27 cellular contexts compared by ENCODE assay signal in genomic region chr20:53843645-53844044, GRCh38.
DNase-seq lines count a peak whose midpoint lies in the region; ATAC-seq and TF ChIP-seq lines count a peak whose summit lies in the region.
"Had no signal": no experiment of that assay in that cellular context is flagged by ENCODE, and none has a peak within 500 bp of the region (broad histone marks: within the 10 kb centered on the region; RNA-seq: fewer than 3 reads in every experiment).

No MANE protein-coding gene starts in this region.

- no peaks in the 10 kb centered on the region for H3K27me3 Mint-ChIP-seq in activated naive CD4-positive, alpha-beta T cell treated with anti-CD3 and anti-CD28 coated beads, Interleukin-2, amount 10 ng/mL, durations not matched to agents 7 days and 5 days
- H3K27me3 Mint-ChIP-seq in activated B cell treated with CpG ODN at 0.5 μM for 24 hours (no peaks in the 10 kb centered on the region), immature natural killer cell (ENCODE audit: low read depth in 3 of 3) (peaks cover 4 to 17% (median 10%) of the 10 kb centered on the region in 3 donors)
- H3K27me3 Mint-ChIP-seq: activated CD4-positive, alpha-beta memory T cell treated with anti-CD3 and anti-CD28 coated beads for 36 hours had no signal

- intact Hi-C loops in activated B cell treated with CpG ODN at 0.5 μM for 24 hours (cut with micrococcal nuclease): no loop called here
- intact Hi-C loops in head of caudate nucleus (cut with DNase I): no loop called here

- peaks cover 2% of the 10 kb centered on the region for H3K9me3 Mint-ChIP-seq in activated naive CD4-positive, alpha-beta T cell treated with anti-CD3 and anti-CD28 coated beads, Interleukin-2, amount 10 ng/mL, durations not matched to agents 7 days and 5 days
- peaks cover 0 to 3% of the 10 kb centered on the region in 2 donors for H3K9me3 Mint-ChIP-seq in activated naive CD4-positive, alpha-beta T cell treated with anti-CD3 and anti-CD28 coated beads, Interleukin-2, amount 50 U/mL, for 72 hours
- H3K9me3 Mint-ChIP-seq in activated B cell treated with CpG ODN at 0.5 μM for 24 hours (no peaks in the 10 kb centered on the region), immature natural killer cell (peaks cover 0 to 2% (median 0%) of the 10 kb centered on the region in 6 donors)
- H3K9me3 Mint-ChIP-seq: activated CD4-positive, alpha-beta memory T cell treated with anti-CD3 and anti-CD28 coated beads for 36 hours; neural progenitor cell had no signal

- H3K4me3 Mint-ChIP-seq in activated naive CD4-positive, alpha-beta T cell treated with anti-CD3 and anti-CD28 coated beads, Interleukin-2, amount 10 ng/mL, durations not matched to agents 7 days and 5 days: no peak overlapping the region
- no peak overlapping the region for H3K4me3 Mint-ChIP-seq in activated B cell treated with CpG ODN at 0.5 μM for 24 hours
- H3K4me3 Mint-ChIP-seq in immature natural killer cell: peak overlapping the region in 1 of 5 donors; percentile 37
- H3K4me3 Mint-ChIP-seq: activated CD4-positive, alpha-beta memory T cell treated with anti-CD3 and anti-CD28 coated beads for 36 hours; neural progenitor cell had no signal

- H3K36me3 Mint-ChIP-seq in activated naive CD4-positive, alpha-beta T cell treated with anti-CD3 and anti-CD28 coated beads, Interleukin-2, amount 10 ng/mL, durations not matched to agents 7 days and 5 days: peaks cover 11% of the 10 kb centered on the region
- peaks cover 0 to 11% of the 10 kb centered on the region in 2 donors for H3K36me3 Mint-ChIP-seq in activated naive CD4-positive, alpha-beta T cell treated with anti-CD3 and anti-CD28 coated beads, Interleukin-2, amount 50 U/mL, for 72 hours
- H3K36me3 Mint-ChIP-seq in activated B cell treated with CpG ODN at 0.5 μM for 24 hours (ENCODE audit: low read depth) (no peaks in the 10 kb centered on the region), immature natural killer cell (no peaks in the 10 kb centered on the region)
- H3K36me3 Mint-ChIP-seq: activated CD4-positive, alpha-beta memory T cell treated with anti-CD3 and anti-CD28 coated beads for 36 hours; neural progenitor cell had no signal

- no peak for TF ChIP-seq CTCF in activated B cell treated with CpG ODN at 0.5 μM for 24 hours (IDR thresholded peaks at IDR 0.05)

- DNase-seq in activated naive CD4-positive, alpha-beta T cell treated with anti-CD3 and anti-CD28 coated beads, Interleukin-2, amount 10 ng/mL, durations not matched to agents 7 days and 5 days: no peak
- no peak for DNase-seq in activated naive CD4-positive, alpha-beta T cell treated with anti-CD3 and anti-CD28 coated beads, Interleukin-2, amount 50 U/mL, for 72 hours (ENCODE audit: low spot score in 2 of 2)
- DNase-seq in activated B cell treated with CpG ODN at 0.5 μM for 24 hours: no peak
- no peak for DNase-seq in immature natural killer cell
- DNase-seq in NCI-H526 (lab: John Stamatoyannopoulos, UW): no peak
- DNase-seq in COLO668 (lab: John Stamatoyannopoulos, UW; ENCODE audit: unreplicated experiment): no peak
- DNase-seq in head of caudate nucleus: no peak
- DNase-seq: activated CD4-positive, alpha-beta memory T cell treated with anti-CD3 and anti-CD28 coated beads for 36 hours; activated effector memory CD4-positive, alpha-beta T cell treated with Interleukin-2 at 50 U/mL for 16 hours; BE2C; cortex of kidney; effector memory CD4-positive, alpha-beta T cell; GDM1; hypothalamus; Kasumi-1; left cardiac atrium; NCI-H1417; NCI-H2081 treated with DMSO at 0.1 percent for 48 hours; NCI-H226; NCI-H69; retina; RPMI8226; SJCRH30; stimulated activated naive CD8-positive, alpha-beta T cell treated with anti-CD3 and anti-CD28 coated beads, Interleukin-15, Interleukin-2, amounts not matched to agents 100 U/mL and 50 U/mL, for 24 hours had no signal

- H3K4me1 Mint-ChIP-seq in activated naive CD4-positive, alpha-beta T cell treated with anti-CD3 and anti-CD28 coated beads, Interleukin-2, amount 10 ng/mL, durations not matched to agents 7 days and 5 days: peaks cover 92% of the 10 kb centered on the region
- H3K4me1 Mint-ChIP-seq in activated B cell treated with CpG ODN at 0.5 μM for 24 hours: peaks cover 73% of the 10 kb centered on the region
- peaks cover 90 to 93% of the 10 kb centered on the region in 2 donors for H3K4me1 Mint-ChIP-seq in immature natural killer cell
- H3K4me1 Mint-ChIP-seq: neural progenitor cell had no signal

- POLR2A ChIA-PET in activated B cell treated with CpG ODN at 0.5 μM for 24 hours (lab: Charles Lee): interaction anchor here (1.2 to 1.8 kb wide), 3 partner anchors 10 to 22 kb away, joined by 4 to 5 read pairs (median 4); no protein-coding TSS in a partner anchor

- peak overlapping the region; percentile 93 for H3K27ac Mint-ChIP-seq in activated naive CD4-positive, alpha-beta T cell treated with anti-CD3 and anti-CD28 coated beads, Interleukin-2, amount 10 ng/mL, durations not matched to agents 7 days and 5 days
- H3K27ac Mint-ChIP-seq in activated naive CD4-positive, alpha-beta T cell treated with anti-CD3 and anti-CD28 coated beads, Interleukin-2, amount 50 U/mL, for 72 hours: no peak overlapping the region
- H3K27ac Mint-ChIP-seq in activated B cell treated with CpG ODN at 0.5 μM for 24 hours: peak overlapping the region; percentile 78
- H3K27ac Mint-ChIP-seq in immature natural killer cell: peak overlapping the region; percentile 75 to 99 (median 94)
- H3K27ac Mint-ChIP-seq: neural progenitor cell had no signal

- ATAC-seq in activated naive CD4-positive, alpha-beta T cell treated with anti-CD3 and anti-CD28 coated beads, Interleukin-2, amount 50 U/mL, for 72 hours: no peak
- ATAC-seq in activated B cell treated with CpG ODN at 0.5 μM for 24 hours (ENCODE audit: low read depth): no peak
- ATAC-seq: activated CD4-positive, CD25-positive, alpha-beta regulatory T cell treated with anti-CD3 and anti-CD28 coated beads, Interleukin-2, amount 50 U/mL, for 24 hours; HCT116; left cardiac atrium; stimulated activated naive CD8-positive, alpha-beta T cell treated with anti-CD3 and anti-CD28 coated beads, Interleukin-15, Interleukin-2, amounts not matched to agents 100 U/mL and 50 U/mL, for 24 hours had no signal

- CTCF ChIA-PET in activated naive CD4-positive, alpha-beta T cell treated with anti-CD3 and anti-CD28 coated beads, Interleukin-2, amount 10 ng/mL, durations not matched to agents 7 days and 5 days (lab: Charles Lee): interaction anchor here (1.1 to 2.0 kb wide), 3 partner anchors 72 to 272 kb away, joined by 3 to 10 read pairs (median 4); no protein-coding TSS in a partner anchor
- CTCF ChIA-PET in activated B cell treated with CpG ODN at 0.5 μM for 24 hours (lab: Charles Lee): interaction anchor here (1.4 kb wide), 1 partner anchor 16 kb away, joined by 3 read pairs; no protein-coding TSS in a partner anchor

Comparison
In these comparisons a context has a peak if more than half of its experiments do, and no peak if none do; other contexts are left out.
1. H3K27ac Mint-ChIP-seq: peak in activated naive CD4-positive, alpha-beta T cell treated with anti-CD3 and anti-CD28 coated beads, Interleukin-2, amount 10 ng/mL, durations not matched to agents 7 days and 5 days (single experiment), activated B cell treated with CpG ODN at 0.5 μM for 24 hours (single experiment) and immature natural killer cell (6 of 6); none in activated naive CD4-positive, alpha-beta T cell treated with anti-CD3 and anti-CD28 coated beads, Interleukin-2, amount 50 U/mL, for 72 hours (0 of 2).